Comparison of ENCODE assay signal across 8 cellular contexts in the genomic region with DNA sequence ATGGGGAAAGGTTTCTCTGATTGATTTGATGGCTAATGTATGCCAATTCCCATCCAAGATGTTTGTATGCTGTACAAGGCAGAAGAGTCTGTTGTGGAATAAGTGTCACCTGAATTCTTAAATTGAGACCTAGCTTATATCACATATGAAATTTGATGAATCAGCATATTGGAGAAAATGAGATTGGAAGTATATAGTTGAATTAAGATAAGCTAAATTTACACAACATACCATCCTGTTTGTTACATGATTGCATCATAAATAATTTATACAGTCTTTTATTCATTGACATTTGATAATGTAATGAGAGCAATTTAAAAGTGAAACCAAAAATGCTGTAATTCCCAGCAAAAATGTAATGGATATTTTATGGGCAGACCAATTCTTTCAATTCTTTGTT. TPM values are rescaled to one million over a fixed set of nuclear protein-coding genes. Genes with fewer than 3 reads are reported as not detected.
DNase-seq lines count a peak whose midpoint lies in the region; ATAC-seq and TF ChIP-seq lines count a peak whose summit lies in the region.

No MANE protein-coding gene starts in this region.

- TF ChIP-seq CTCF in cardiac muscle cell (IDR thresholded peaks at IDR 0.05; ENCODE audit: low read depth, low read length), result no peak
- TF ChIP-seq CTCF in astrocyte of the spinal cord (IDR thresholded peaks at IDR 0.05; ENCODE audit: low read depth, low read length), result no peak
- TF ChIP-seq CTCF in lower lobe of right lung (IDR thresholded peaks at IDR 0.05), result no peak
- TF ChIP-seq CTCF in upper lobe of right lung (IDR thresholded peaks at IDR 0.05), result no peak

- DNase-seq in cardiac muscle cell (ENCODE audit: low read depth in 1 of 2, low spot score in 1 of 2) (no peak), Right ventricle myocardium inferior (ENCODE audit: missing footprints) (no peak), astrocyte of the spinal cord (ENCODE audit: low read depth, low spot score) (no peak), lower lobe of right lung (no peak), upper lobe of right lung (no peak), 8988T (no peak)

- in situ Hi-C loops in astrocyte of the spinal cord (cut with HindIII; ENCODE audit: low sequenced_read_pairs), result no loop called here

- H3K4me3 ChIP-seq in cardiac muscle cell (peak overlapping the region; percentile 73), astrocyte of the spinal cord (ENCODE audit: low read depth, low read length) (peak overlapping the region; percentile 91), lower lobe of right lung (peak overlapping the region; percentile 92), upper lobe of right lung (peak overlapping the region; percentile 71)

- H3K36me3 ChIP-seq in cardiac muscle cell, result peaks cover 3% of the 10 kb centered on the region
- H3K36me3 ChIP-seq in lower lobe of right lung, result peaks cover 6% of the 10 kb centered on the region
- H3K36me3 ChIP-seq in upper lobe of right lung, result peaks cover under 1% of the 10 kb centered on the region

- H3K27me3 ChIP-seq in cardiac muscle cell (no peaks in the 10 kb centered on the region), lower lobe of right lung (ENCODE audit: low read depth) (no peaks in the 10 kb centered on the region), upper lobe of right lung (no peaks in the 10 kb centered on the region)

- H3K27ac ChIP-seq in cardiac muscle cell (no peak overlapping the region), lower lobe of right lung (no peak overlapping the region), upper lobe of right lung (no peak overlapping the region)

- no peak for ATAC-seq in Right ventricle myocardium inferior
- no peak for ATAC-seq in lower lobe of right lung
- no peak for ATAC-seq in upper lobe of right lung
- ATAC-seq in HG02763 (IDR thresholded peaks at IDR 0.05; ENCODE audit: unreplicated experiment), result no peak
- ATAC-seq in HG03439 (IDR thresholded peaks at IDR 0.05; ENCODE audit: unreplicated experiment), result no peak

- peaks cover 17% of the 10 kb centered on the region for H3K4me1 ChIP-seq in cardiac muscle cell (ENCODE audit: low read depth)
- H3K4me1 ChIP-seq in lower lobe of right lung, result peaks cover 45% of the 10 kb centered on the region
- peaks cover 35% of the 10 kb centered on the region for H3K4me1 ChIP-seq in upper lobe of right lung

- H3K9me3 ChIP-seq in cardiac muscle cell (ENCODE audit: low read depth), result no peaks in the 10 kb centered on the region
- no peaks in the 10 kb centered on the region for H3K9me3 ChIP-seq in lower lobe of right lung
- no peaks in the 10 kb centered on the region for H3K9me3 ChIP-seq in upper lobe of right lung

- intact Hi-C loops in Right ventricle myocardium inferior (cut with DNase I) (no loop called here), lower lobe of right lung (cut with DNase I) (no loop called here), upper lobe of right lung (cut with DNase I) (no loop called here)

RNA-seq across cellular contexts. Expression of a gene that starts 1.1 kb away (rescaled TPM):
- total RNA-seq in cardiac muscle cell (12.2 and 16.3 TPM in 2 replicates), Right ventricle myocardium inferior (21.3 TPM), lower lobe of right lung (17.3 TPM), upper lobe of right lung (16.3 TPM)
- polyA plus RNA-seq in cardiac muscle cell, result 50.6 and 51.6 TPM in 2 replicates

RNA-seq across cellular contexts. Expression of a gene that starts 1.4 kb away (rescaled TPM):
- total RNA-seq in cardiac muscle cell (2.3 and 4.9 TPM in 2 replicates), Right ventricle myocardium inferior (11.1 TPM), lower lobe of right lung (22.5 TPM), upper lobe of right lung (22.1 TPM)
- polyA plus RNA-seq in cardiac muscle cell, result 22.4 and 26.8 TPM in 2 replicates
